In genomic region chr7:77238703-77239136, GRCh38 we compare ENCODE assay signal across 12 cellular contexts. TPM values are rescaled to one million over a fixed set of nuclear protein-coding genes. Genes with fewer than 3 reads are reported as not detected.
DNase-seq lines count a peak whose midpoint lies in the region; ATAC-seq and TF ChIP-seq lines count a peak whose summit lies in the region.
"Had no signal": no experiment of that assay in that cellular context is flagged by ENCODE, and none has a peak within 500 bp of the region (broad histone marks: within the 10 kb centered on the region; RNA-seq: fewer than 3 reads in every experiment).

No MANE protein-coding gene starts in this region.

- ATAC-seq in central memory CD8-positive, alpha-beta T cell (replicated peaks; ENCODE audit: extremely low read depth, poor library complexity, severe bottlenecking), result peak; percentile 36
- no peak for ATAC-seq in WTC11

- H3K36me3 Mint-ChIP-seq in central memory CD8-positive, alpha-beta T cell (ENCODE audit: insufficient read depth), result peaks cover 4% of the 10 kb centered on the region
- no peaks in the 10 kb centered on the region for H3K36me3 Mint-ChIP-seq in WTC11

- DNase-seq in Ammon's horn (ENCODE audit: low spot score) (peak; percentile 80), Kasumi-1 (lab: John Stamatoyannopoulos, UW) (peak; percentile 86), medulla oblongata (ENCODE audit: extremely low spot score) (peak; percentile 92), WTC11 (ENCODE audit: low spot score) (no peak), NCI-H1048 (lab: John Stamatoyannopoulos, UW) (no peak), NCI-H187 (lab: John Stamatoyannopoulos, UW) (no peak), NCI-H748 (lab: John Stamatoyannopoulos, UW; ENCODE audit: unreplicated experiment) (no peak)
- DNase-seq in central memory CD8-positive, alpha-beta T cell (ENCODE audit: low spot score in 2 of 2), result no peak
- DNase-seq: activated naive CD4-positive, alpha-beta T cell treated with Interleukin-2 at 50 U/mL for 16 hours; NCI-H345; RPMI8226; uterus had no signal

- H3K27ac Mint-ChIP-seq in central memory CD8-positive, alpha-beta T cell (ENCODE audit: low read depth), result no peak overlapping the region
- H3K27ac Mint-ChIP-seq in WTC11, result no peak overlapping the region

- H3K4me1 Mint-ChIP-seq in central memory CD8-positive, alpha-beta T cell, result peaks cover 11% of the 10 kb centered on the region
- H3K4me1 Mint-ChIP-seq in WTC11, result peaks cover 19% of the 10 kb centered on the region

- POLR2A ChIA-PET in WTC11 (lab: Charles Lee), result no interaction called here

- H3K9me3 Mint-ChIP-seq in central memory CD8-positive, alpha-beta T cell, result no peaks in the 10 kb centered on the region
- H3K9me3 Mint-ChIP-seq in WTC11, result no peaks in the 10 kb centered on the region

- no peak overlapping the region for H3K4me3 Mint-ChIP-seq in central memory CD8-positive, alpha-beta T cell
- no peak overlapping the region for H3K4me3 Mint-ChIP-seq in WTC11

- no peaks in the 10 kb centered on the region for H3K27me3 Mint-ChIP-seq in central memory CD8-positive, alpha-beta T cell
- H3K27me3 Mint-ChIP-seq in WTC11 (ENCODE audit: low read depth), result no peaks in the 10 kb centered on the region

- CTCF ChIA-PET in WTC11 (lab: Charles Lee), result interaction anchor here (0.9 kb wide), 1 partner anchor 8 kb away, joined by 6 read pairs; no protein-coding TSS in a partner anchor

- no peak for TF ChIP-seq CTCF in WTC11 (IDR thresholded peaks at IDR 0.05)

TF ChIP-seq in WTC11, 78 proteins besides CTCF, POLR2A, EP300 and RAD21:
- no peak for TF ChIP-seq TCF7 (CRISPR knock-in tag; IDR thresholded peaks at IDR 0.05; ENCODE audit: low read depth)
- TF ChIP-seq ZNF512 (CRISPR knock-in tag; IDR thresholded peaks at IDR 0.05; ENCODE audit: borderline replicate concordance), result no peak
- no peak for TF ChIP-seq NR3C1 (CRISPR knock-in tag; conservative IDR thresholded peaks at IDR 0.05; ENCODE audit: low read depth)
- no peak for TF ChIP-seq GABPB1 (CRISPR knock-in tag; IDR thresholded peaks at IDR 0.05)
- TF ChIP-seq GRHL2 (CRISPR knock-in tag; IDR thresholded peaks at IDR 0.05; ENCODE audit: insufficient replicate concordance, severe bottlenecking), result no peak

RNA-seq across cellular contexts. Expression of gene FGL2, which starts 39.1 kb away (rescaled TPM):
- total RNA-seq in WTC11 (2021), result 0.05 TPM in 1 of 3 replicates, not detected in the others

Comparison
In these comparisons a context has a peak if more than half of its experiments do, and no peak if none do; other contexts are left out.
1. DNase-seq: peak in Ammon's horn (single experiment), Kasumi-1 (2 of 2) and medulla oblongata (single experiment); none in central memory CD8-positive, alpha-beta T cell (0 of 2), WTC11 (single experiment), NCI-H1048 (single experiment), NCI-H187 (0 of 2) and NCI-H748 (single experiment).